ENCODE assay signal across 8 cellular contexts in genomic region chr17:48816774-48817590, GRCh38. TPM values are rescaled to one million over a fixed set of nuclear protein-coding genes. Genes with fewer than 3 reads are reported as not detected.
DNase-seq lines count a peak whose midpoint lies in the region; ATAC-seq and TF ChIP-seq lines count a peak whose summit lies in the region.

Gene TTLL6 (minus strand): TSS chr17:48817229. CDS start chr17:48817072, 157 bp downstream.

- no peaks in the 10 kb centered on the region for H3K9me2 ChIP-seq in SU-DHL-6 (replicated peaks; ENCODE audit: insufficient read depth, low read length)

- peak; percentile 91 for ATAC-seq in CD4-positive, CD25-positive, alpha-beta regulatory T cell (ENCODE audit: low read depth in 2 of 2)
- ATAC-seq in GM21786 (IDR thresholded peaks at IDR 0.05; ENCODE audit: unreplicated experiment) (peak; percentile 55), heart right ventricle (peak; percentile 98 to 100 (median 98))
- peak; percentile 99 for ATAC-seq in activated naive CD8-positive, alpha-beta T cell treated with anti-CD3 and anti-CD28 coated beads, Interleukin-2, amount 10 ng/mL, durations not matched to agents 7 days and 5 days (ENCODE audit: low read depth)

- no peaks in the 10 kb centered on the region for H3K79me2 ChIP-seq in SU-DHL-6 (ENCODE audit: insufficient read depth, low read length)

- no peaks in the 10 kb centered on the region for H3F3A ChIP-seq in SU-DHL-6 (ENCODE audit: insufficient read depth)

- intact Hi-C loops in heart right ventricle (cut with DNase I) (loop anchor here in 3 of 10 donors (2.0 to 10.0 kb wide), 4 partner anchors 50 to 218 kb away; no protein-coding TSS in a partner anchor), posterior cingulate gyrus (cut with DNase I) (no loop called here)

- H3K4me1 Mint-ChIP-seq in CD4-positive, CD25-positive, alpha-beta regulatory T cell: peaks cover 0 to 24% (median 8%) of the 10 kb centered on the region in 4 donors
- H3K4me1 Mint-ChIP-seq in activated naive CD8-positive, alpha-beta T cell treated with anti-CD3 and anti-CD28 coated beads, Interleukin-2, amount 10 ng/mL, durations not matched to agents 7 days and 5 days: peaks cover 16% of the 10 kb centered on the region
- H3K4me1 Mint-ChIP-seq in type B pancreatic cell (ENCODE audit: unreplicated experiment): peaks cover 17% of the 10 kb centered on the region

- peak within 1 kb of the TSS; percentile 38 for H3K4me3 ChIP-seq in CD4-positive, CD25-positive, alpha-beta regulatory T cell (ENCODE audit: low read depth, low read length)
- H3K4me3 ChIP-seq in SU-DHL-6 (ENCODE audit: insufficient read depth, low read length, poor library complexity, severe bottlenecking): peak within 1 kb of the TSS; percentile 47
- peak within 1 kb of the TSS in 9 of 10 donors; percentile 37 to 58 (median 49) for H3K4me3 ChIP-seq in heart right ventricle

- peaks cover 15% of the 10 kb centered on the region for H3K4me1 ChIP-seq in CD4-positive, CD25-positive, alpha-beta regulatory T cell (ENCODE audit: control insufficient read depth, insufficient read depth, low read length, poor library complexity, severe bottlenecking)
- peaks cover 0 to 17% (median 11%) of the 10 kb centered on the region in 9 donors for H3K4me1 ChIP-seq in heart right ventricle

- no peaks in the 10 kb centered on the region for H3K36me3 Mint-ChIP-seq in CD4-positive, CD25-positive, alpha-beta regulatory T cell
- no peaks in the 10 kb centered on the region for H3K36me3 Mint-ChIP-seq in activated naive CD8-positive, alpha-beta T cell treated with anti-CD3 and anti-CD28 coated beads, Interleukin-2, amount 10 ng/mL, durations not matched to agents 7 days and 5 days
- H3K36me3 Mint-ChIP-seq in type B pancreatic cell: no peaks in the 10 kb centered on the region

- TF ChIP-seq CTCF in SU-DHL-6 (IDR thresholded peaks at IDR 0.05; ENCODE audit: insufficient read depth, low read length, poor library complexity, severe bottlenecking) (no peak), heart right ventricle (IDR thresholded peaks at IDR 0.05) (no peak), type B pancreatic cell (conservative IDR thresholded peaks at IDR 0.05) (no peak)

- peaks cover 0 to 2% (median 0%) of the 10 kb centered on the region in 7 donors for H3K9me3 Mint-ChIP-seq in CD4-positive, CD25-positive, alpha-beta regulatory T cell
- no peaks in the 10 kb centered on the region for H3K9me3 Mint-ChIP-seq in activated naive CD8-positive, alpha-beta T cell treated with anti-CD3 and anti-CD28 coated beads, Interleukin-2, amount 10 ng/mL, durations not matched to agents 7 days and 5 days
- no peaks in the 10 kb centered on the region for H3K9me3 Mint-ChIP-seq in type B pancreatic cell

- POLR2A ChIA-PET in activated naive CD8-positive, alpha-beta T cell treated with anti-CD3 and anti-CD28 coated beads, Interleukin-2, amount 10 ng/mL, durations not matched to agents 7 days and 5 days (lab: Charles Lee): interaction anchor here (0.6 to 2.0 kb wide), 3 partner anchors 21 to 72 kb away, joined by 3 to 13 read pairs (median 3); no protein-coding TSS in a partner anchor

- no peak within 1 kb of the TSS for H3K9ac ChIP-seq in SU-DHL-6 (ENCODE audit: low read length)

- H3K4me2 ChIP-seq in SU-DHL-6 (ENCODE audit: low read depth, low read length, poor library complexity, severe bottlenecking): peak within 1 kb of the TSS; percentile 40

- peak within 1 kb of the TSS in 1 of 3 donors; percentile 20 for H3K27ac Mint-ChIP-seq in CD4-positive, CD25-positive, alpha-beta regulatory T cell
- peak within 1 kb of the TSS; percentile 14 for H3K27ac Mint-ChIP-seq in activated naive CD8-positive, alpha-beta T cell treated with anti-CD3 and anti-CD28 coated beads, Interleukin-2, amount 10 ng/mL, durations not matched to agents 7 days and 5 days
- no peak within 1 kb of the TSS for H3K27ac Mint-ChIP-seq in type B pancreatic cell

- DNase-seq in CD4-positive, CD25-positive, alpha-beta regulatory T cell: peak; percentile 73 to 85 (median 74)
- DNase-seq in NCI-H1092 treated with DMSO at 0.1 percent for 48 hours (lab: John Stamatoyannopoulos, UW) (peak; percentile 94), heart right ventricle (peak; percentile 84 to 85), posterior cingulate gyrus (peak; percentile 41 to 95 (median 62)), type B pancreatic cell (ENCODE audit: extremely low spot score, unreplicated experiment) (peak; percentile 87)
- peak; percentile 80 for DNase-seq in activated naive CD8-positive, alpha-beta T cell treated with anti-CD3 and anti-CD28 coated beads, Interleukin-2, amount 10 ng/mL, durations not matched to agents 7 days and 5 days

- H3K27ac ChIP-seq in CD4-positive, CD25-positive, alpha-beta regulatory T cell (ENCODE audit: insufficient read depth, low read length, poor library complexity, severe bottlenecking): no peak within 1 kb of the TSS
- no peak within 1 kb of the TSS for H3K27ac ChIP-seq in SU-DHL-6 (ENCODE audit: low read depth, low read length)
- H3K27ac ChIP-seq in heart right ventricle: no peak within 1 kb of the TSS

- peaks cover 78% of the 10 kb centered on the region for H3K27me3 Mint-ChIP-seq in CD4-positive, CD25-positive, alpha-beta regulatory T cell
- H3K27me3 Mint-ChIP-seq in activated naive CD8-positive, alpha-beta T cell treated with anti-CD3 and anti-CD28 coated beads, Interleukin-2, amount 10 ng/mL, durations not matched to agents 7 days and 5 days: peaks cover 79% of the 10 kb centered on the region
- peaks cover 56% of the 10 kb centered on the region for H3K27me3 Mint-ChIP-seq in type B pancreatic cell

- peaks cover 36% of the 10 kb centered on the region for H3K27me3 ChIP-seq in CD4-positive, CD25-positive, alpha-beta regulatory T cell (ENCODE audit: control insufficient read depth, insufficient read depth, low read length)
- H3K27me3 ChIP-seq in SU-DHL-6 (ENCODE audit: low read length): no peaks in the 10 kb centered on the region
- peaks cover 0 to 67% (median 6%) of the 10 kb centered on the region in 7 donors for H3K27me3 ChIP-seq in heart right ventricle

- 1 to 2% methylated on average over 54 to 64 of the region's 64 CpGs for WGBS in heart right ventricle, 2 donors

- no peaks in the 10 kb centered on the region for H3K9me3 ChIP-seq in CD4-positive, CD25-positive, alpha-beta regulatory T cell (ENCODE audit: control insufficient read depth in 2 of 2, low read length in 2 of 2)
- H3K9me3 ChIP-seq in SU-DHL-6 (ENCODE audit: insufficient read depth, low read length): no peaks in the 10 kb centered on the region
- H3K9me3 ChIP-seq in heart right ventricle: no peaks in the 10 kb centered on the region

- H3K36me3 ChIP-seq in CD4-positive, CD25-positive, alpha-beta regulatory T cell (ENCODE audit: control insufficient read depth, insufficient read depth, low read length): no peaks in the 10 kb centered on the region
- no peaks in the 10 kb centered on the region for H3K36me3 ChIP-seq in SU-DHL-6 (ENCODE audit: low read length)
- H3K36me3 ChIP-seq in heart right ventricle: no peaks in the 10 kb centered on the region

- peak within 1 kb of the TSS; percentile 16 for H2AFZ ChIP-seq in SU-DHL-6 (ENCODE audit: low read depth, low read length, severe bottlenecking)

- peak within 1 kb of the TSS; percentile 47 to 92 (median 82) for H3K4me3 Mint-ChIP-seq in CD4-positive, CD25-positive, alpha-beta regulatory T cell
- peak within 1 kb of the TSS; percentile 85 for H3K4me3 Mint-ChIP-seq in activated naive CD8-positive, alpha-beta T cell treated with anti-CD3 and anti-CD28 coated beads, Interleukin-2, amount 10 ng/mL, durations not matched to agents 7 days and 5 days
- H3K4me3 Mint-ChIP-seq in type B pancreatic cell: peak within 1 kb of the TSS; percentile 85

- no peaks in the 10 kb centered on the region for H4K20me1 ChIP-seq in SU-DHL-6 (ENCODE audit: low read depth, low read length)

RNA-seq across cellular contexts. Expression of gene TTLL6, which starts in this region (rescaled TPM):
- total RNA-seq in CD4-positive, CD25-positive, alpha-beta regulatory T cell: not detected
- not detected for polyA plus RNA-seq in CD4-positive, CD25-positive, alpha-beta regulatory T cell
- not detected for total RNA-seq in activated naive CD8-positive, alpha-beta T cell treated with anti-CD3 and anti-CD28 coated beads, Interleukin-2, amount 10 ng/mL, durations not matched to agents 7 days and 5 days
- total RNA-seq in heart right ventricle (under 1 TPM in 2 of 10 donors, not detected in 8; 0.08 to 0.33 TPM), type B pancreatic cell (ENCODE audit: low replicate concordance) (2.8 and 3.5 TPM in 2 replicates)
- under 1 TPM; 0.06 to 0.73 TPM for polyA plus RNA-seq in heart right ventricle

Comparison
In these comparisons a context has a peak if more than half of its experiments do, and no peak if none do; other contexts are left out.
1. Peak in DNase-seq, ATAC-seq and H3K4me3 ChIP-seq in CD4-positive, CD25-positive, alpha-beta regulatory T cell; RNA of the gene not detected or under 1 TPM.
2. Peak in DNase-seq and ATAC-seq in activated naive CD8-positive, alpha-beta T cell treated with anti-CD3 and anti-CD28 coated beads, Interleukin-2, amount 10 ng/mL, durations not matched to agents 7 days and 5 days; RNA of the gene not detected or under 1 TPM.
3. Peak in DNase-seq, ATAC-seq and H3K4me3 ChIP-seq in heart right ventricle; RNA of the gene not detected or under 1 TPM.